ENCODE assay signal across 1 cellular context in genomic region chr2:73063472-73063871, GRCh38.
TF ChIP-seq lines count a peak whose summit lies in the region.

No MANE protein-coding gene starts in this region.

TF ChIP-seq in K562, 482 proteins besides CTCF, POLR2A, EP300 and RAD21:
- TF ChIP-seq USF1 (CRISPR knock-in tag; IDR thresholded peaks at IDR 0.05), result no peak
- TF ChIP-seq PKNOX1 (IDR thresholded peaks at IDR 0.05), result peak; percentile 77
- 0 out of 2 replicates have a peak, but pooled peaks have one; percentile 0 for TF ChIP-seq MIER1 (IDR thresholded peaks at IDR 0.05; ENCODE audit: low read depth)
- no peak for TF ChIP-seq PHF20 (IDR thresholded peaks at IDR 0.05; ENCODE audit: partially characterized antibody)
- peak in 1 of 2 experiments; percentile 72 for TF ChIP-seq AFF1 (IDR thresholded peaks at IDR 0.05; ENCODE audit: low read depth in 1 of 2, partially characterized antibody in 2 of 2)
- TF ChIP-seq ZNF124 (CRISPR knock-in tag; IDR thresholded peaks at IDR 0.05), result no peak
- TF ChIP-seq PBX2 (CRISPR knock-in tag; IDR thresholded peaks at IDR 0.05; ENCODE audit: low read depth), result no peak
- peak; percentile 41 for TF ChIP-seq PBX2 (tag; conservative IDR thresholded peaks at IDR 0.05; ENCODE audit: low read depth)
- TF ChIP-seq HDAC3 (IDR thresholded peaks at IDR 0.05; ENCODE audit: borderline replicate concordance, partially characterized antibody), result no peak
- TF ChIP-seq PRDM10 (IDR thresholded peaks at IDR 0.05; ENCODE audit: partially characterized antibody), result peak; percentile 6
